ENCODE assay signal across 28 cellular contexts in the genomic region with DNA sequence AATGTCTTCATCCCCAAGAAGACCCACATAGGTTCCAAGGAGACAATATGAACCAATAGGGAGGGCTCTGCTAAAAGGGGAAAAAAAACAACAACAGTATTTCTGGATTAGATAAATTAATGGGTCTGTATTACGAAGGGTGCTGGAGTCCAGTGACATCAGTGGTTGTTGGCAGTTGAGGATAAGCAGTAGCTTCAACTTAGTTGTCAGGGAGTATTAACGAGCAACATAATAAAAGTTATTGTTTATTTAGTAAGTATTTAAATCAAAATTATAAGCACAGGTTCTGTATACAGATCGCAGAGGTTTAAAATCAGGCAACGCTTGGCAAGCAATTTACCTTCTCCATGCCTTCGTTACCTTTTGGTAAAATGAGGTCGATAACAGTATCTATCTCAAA. TPM values are rescaled to one million over a fixed set of nuclear protein-coding genes. Genes with fewer than 3 reads are reported as not detected.
"Had no signal": no experiment of that assay in that cellular context is flagged by ENCODE, and none has a peak within 500 bp of the region (broad histone marks: within the 10 kb centered on the region; RNA-seq: fewer than 3 reads in every experiment).

No MANE protein-coding gene starts in this region.

- H3K27me3 ChIP-seq: pancreas, thyroid gland, upper lobe of left lung, vagina had no signal

- H3K27ac ChIP-seq: neural progenitor cell, pancreas, psoas muscle, skin epidermis, spleen, thoracic aorta, tibial nerve, upper lobe of left lung, vagina had no signal

- H3K9ac ChIP-seq: neural progenitor cell had no signal

- FAIRE-seq: pancreas had no signal

- H3K4me1 ChIP-seq: pancreas, spleen, tibial nerve had no signal

- H2AFZ ChIP-seq: neural progenitor cell had no signal

- DNase-seq: naive thymus-derived CD4-positive, alpha-beta T cell; natural killer cell; occipital lobe; pancreas; psoas muscle; right cardiac atrium; spleen; stimulated activated CD4-positive, alpha-beta T cell treated with anti-CD3 and anti-CD28 coated beads, Interleukin-12 subunit alpha, Interleukin-12 subunit beta, amount 100 ng/mL, for 4 hours; stimulated activated CD4-positive, alpha-beta T cell treated with anti-CD3 and anti-CD28 coated beads, Interleukin-1b, Interleukin-23, amount 100 ng/mL, for 48 hours; stimulated activated CD4-positive, alpha-beta T cell treated with anti-CD3 and anti-CD28 coated beads, Interleukin-4, amount 100 ng/mL, for 1 hour; stimulated activated CD4-positive, alpha-beta T cell treated with anti-CD3 and anti-CD28 coated beads, Interleukin-4, amount 100 ng/mL, for 4 hours; stimulated activated CD8-positive, alpha-beta memory T cell treated with anti-CD3 and anti-CD28 coated beads, Interleukin-4, amount 100 ng/mL, for 48 hours; stimulated activated naive B cell treated with anti-CD40 and anti-IgM and Interleukin-4, amounts not matched to agents 10 μg/mL and 1 μg/mL and 100 μg/mL, for 72 hours; stimulated activated naive CD4-positive, alpha-beta T cell treated with Interleukin-2 at 50 U/mL for 16 hours; stomach; thyroid gland; trophoblast cell; upper lobe of left lung had no signal

- H3K4me2 ChIP-seq: smooth muscle cell had no signal

- H3K9me3 ChIP-seq: pancreas, psoas muscle, spleen, stomach, thoracic aorta, thyroid gland, tibial nerve, upper lobe of left lung, vagina had no signal

- ATAC-seq: naive thymus-derived CD4-positive, alpha-beta T cell; natural killer cell; pancreas; psoas muscle; right cardiac atrium; sciatic nerve; stimulated activated naive B cell treated with anti-CD40 and anti-IgM and Interleukin-4, amounts not matched to agents 10 μg/mL and 1 μg/mL and 100 μg/mL, for 72 hours had no signal

- H3K36me3 ChIP-seq: neural progenitor cell, pancreas, spleen, stomach, thoracic aorta, thyroid gland, tibial nerve, upper lobe of left lung, vagina had no signal

- H3K4me3 ChIP-seq: neural progenitor cell, pancreas, psoas muscle, skin epidermis, smooth muscle cell, spleen, stomach, thoracic aorta, thyroid gland, tibial nerve, upper lobe of left lung, vagina had no signal

RNA-seq across cellular contexts. Expression of a gene that starts 7.6 kb away (rescaled TPM):
- total RNA-seq: naive thymus-derived CD4-positive, alpha-beta T cell; natural killer cell; posterior vena cava; psoas muscle; renal cortical epithelial cell; spleen; subcutaneous adipose tissue; thoracic aorta had no signal
- polyA plus RNA-seq: naive thymus-derived CD4-positive, alpha-beta T cell; spleen had no signal
